In the genomic region with DNA sequence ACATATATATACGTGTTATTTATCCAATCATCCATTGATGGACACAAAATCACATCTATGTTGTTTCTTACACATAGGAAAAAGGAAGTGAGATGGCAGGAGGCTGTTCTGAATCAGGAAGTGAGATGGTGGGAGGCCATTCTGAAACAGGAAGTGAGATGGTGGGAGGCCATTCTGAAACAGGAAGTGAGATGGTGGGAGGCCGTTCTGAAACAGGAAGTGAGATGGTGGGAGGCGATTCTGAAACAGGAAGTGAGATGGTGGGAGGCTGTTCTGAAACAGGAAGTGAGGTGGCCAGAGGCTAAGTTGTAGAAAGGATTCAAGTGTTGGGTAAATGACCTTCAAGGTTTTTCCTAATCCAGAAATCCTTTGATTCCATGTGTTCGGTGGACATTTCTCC, we compare ENCODE assay signal across 1 cellular context.
TF ChIP-seq lines count a peak whose summit lies in the region.

No MANE protein-coding gene starts in this region.

TF ChIP-seq in GM23338, 12 proteins besides CTCF, POLR2A, EP300 and RAD21 (continued from another document):
- TF ChIP-seq, protein P1, sequence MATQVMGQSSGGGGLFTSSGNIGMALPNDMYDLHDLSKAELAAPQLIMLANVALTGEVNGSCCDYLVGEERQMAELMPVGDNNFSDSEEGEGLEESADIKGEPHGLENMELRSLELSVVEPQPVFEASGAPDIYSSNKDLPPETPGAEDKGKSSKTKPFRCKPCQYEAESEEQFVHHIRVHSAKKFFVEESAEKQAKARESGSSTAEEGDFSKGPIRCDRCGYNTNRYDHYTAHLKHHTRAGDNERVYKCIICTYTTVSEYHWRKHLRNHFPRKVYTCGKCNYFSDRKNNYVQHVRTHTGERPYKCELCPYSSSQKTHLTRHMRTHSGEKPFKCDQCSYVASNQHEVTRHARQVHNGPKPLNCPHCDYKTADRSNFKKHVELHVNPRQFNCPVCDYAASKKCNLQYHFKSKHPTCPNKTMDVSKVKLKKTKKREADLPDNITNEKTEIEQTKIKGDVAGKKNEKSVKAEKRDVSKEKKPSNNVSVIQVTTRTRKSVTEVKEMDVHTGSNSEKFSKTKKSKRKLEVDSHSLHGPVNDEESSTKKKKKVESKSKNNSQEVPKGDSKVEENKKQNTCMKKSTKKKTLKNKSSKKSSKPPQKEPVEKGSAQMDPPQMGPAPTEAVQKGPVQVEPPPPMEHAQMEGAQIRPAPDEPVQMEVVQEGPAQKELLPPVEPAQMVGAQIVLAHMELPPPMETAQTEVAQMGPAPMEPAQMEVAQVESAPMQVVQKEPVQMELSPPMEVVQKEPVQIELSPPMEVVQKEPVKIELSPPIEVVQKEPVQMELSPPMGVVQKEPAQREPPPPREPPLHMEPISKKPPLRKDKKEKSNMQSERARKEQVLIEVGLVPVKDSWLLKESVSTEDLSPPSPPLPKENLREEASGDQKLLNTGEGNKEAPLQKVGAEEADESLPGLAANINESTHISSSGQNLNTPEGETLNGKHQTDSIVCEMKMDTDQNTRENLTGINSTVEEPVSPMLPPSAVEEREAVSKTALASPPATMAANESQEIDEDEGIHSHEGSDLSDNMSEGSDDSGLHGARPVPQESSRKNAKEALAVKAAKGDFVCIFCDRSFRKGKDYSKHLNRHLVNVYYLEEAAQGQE (IDR thresholded peaks at IDR 0.05; ENCODE audit: unreplicated experiment) = no peak
- TF ChIP-seq EZH2phosphoT487 (IDR thresholded peaks at IDR 0.05; ENCODE audit: unreplicated experiment) (no peak), NANOG (IDR thresholded peaks at IDR 0.05; ENCODE audit: borderline replicate concordance) (no peak), JUNB (IDR thresholded peaks at IDR 0.05; ENCODE audit: unreplicated experiment) (no peak), CREB1 (CRISPR knock-in tag; IDR thresholded peaks at IDR 0.05; ENCODE audit: low read depth) (no peak), ZNF331 (CRISPR knock-in tag; IDR thresholded peaks at IDR 0.05; ENCODE audit: low read depth) (no peak), EZH2 (IDR thresholded peaks at IDR 0.05; ENCODE audit: low read depth, unreplicated experiment) (no peak), STAT1 (IDR thresholded peaks at IDR 0.05; ENCODE audit: unreplicated experiment) (no peak)
- TF ChIP-seq, protein P2, sequence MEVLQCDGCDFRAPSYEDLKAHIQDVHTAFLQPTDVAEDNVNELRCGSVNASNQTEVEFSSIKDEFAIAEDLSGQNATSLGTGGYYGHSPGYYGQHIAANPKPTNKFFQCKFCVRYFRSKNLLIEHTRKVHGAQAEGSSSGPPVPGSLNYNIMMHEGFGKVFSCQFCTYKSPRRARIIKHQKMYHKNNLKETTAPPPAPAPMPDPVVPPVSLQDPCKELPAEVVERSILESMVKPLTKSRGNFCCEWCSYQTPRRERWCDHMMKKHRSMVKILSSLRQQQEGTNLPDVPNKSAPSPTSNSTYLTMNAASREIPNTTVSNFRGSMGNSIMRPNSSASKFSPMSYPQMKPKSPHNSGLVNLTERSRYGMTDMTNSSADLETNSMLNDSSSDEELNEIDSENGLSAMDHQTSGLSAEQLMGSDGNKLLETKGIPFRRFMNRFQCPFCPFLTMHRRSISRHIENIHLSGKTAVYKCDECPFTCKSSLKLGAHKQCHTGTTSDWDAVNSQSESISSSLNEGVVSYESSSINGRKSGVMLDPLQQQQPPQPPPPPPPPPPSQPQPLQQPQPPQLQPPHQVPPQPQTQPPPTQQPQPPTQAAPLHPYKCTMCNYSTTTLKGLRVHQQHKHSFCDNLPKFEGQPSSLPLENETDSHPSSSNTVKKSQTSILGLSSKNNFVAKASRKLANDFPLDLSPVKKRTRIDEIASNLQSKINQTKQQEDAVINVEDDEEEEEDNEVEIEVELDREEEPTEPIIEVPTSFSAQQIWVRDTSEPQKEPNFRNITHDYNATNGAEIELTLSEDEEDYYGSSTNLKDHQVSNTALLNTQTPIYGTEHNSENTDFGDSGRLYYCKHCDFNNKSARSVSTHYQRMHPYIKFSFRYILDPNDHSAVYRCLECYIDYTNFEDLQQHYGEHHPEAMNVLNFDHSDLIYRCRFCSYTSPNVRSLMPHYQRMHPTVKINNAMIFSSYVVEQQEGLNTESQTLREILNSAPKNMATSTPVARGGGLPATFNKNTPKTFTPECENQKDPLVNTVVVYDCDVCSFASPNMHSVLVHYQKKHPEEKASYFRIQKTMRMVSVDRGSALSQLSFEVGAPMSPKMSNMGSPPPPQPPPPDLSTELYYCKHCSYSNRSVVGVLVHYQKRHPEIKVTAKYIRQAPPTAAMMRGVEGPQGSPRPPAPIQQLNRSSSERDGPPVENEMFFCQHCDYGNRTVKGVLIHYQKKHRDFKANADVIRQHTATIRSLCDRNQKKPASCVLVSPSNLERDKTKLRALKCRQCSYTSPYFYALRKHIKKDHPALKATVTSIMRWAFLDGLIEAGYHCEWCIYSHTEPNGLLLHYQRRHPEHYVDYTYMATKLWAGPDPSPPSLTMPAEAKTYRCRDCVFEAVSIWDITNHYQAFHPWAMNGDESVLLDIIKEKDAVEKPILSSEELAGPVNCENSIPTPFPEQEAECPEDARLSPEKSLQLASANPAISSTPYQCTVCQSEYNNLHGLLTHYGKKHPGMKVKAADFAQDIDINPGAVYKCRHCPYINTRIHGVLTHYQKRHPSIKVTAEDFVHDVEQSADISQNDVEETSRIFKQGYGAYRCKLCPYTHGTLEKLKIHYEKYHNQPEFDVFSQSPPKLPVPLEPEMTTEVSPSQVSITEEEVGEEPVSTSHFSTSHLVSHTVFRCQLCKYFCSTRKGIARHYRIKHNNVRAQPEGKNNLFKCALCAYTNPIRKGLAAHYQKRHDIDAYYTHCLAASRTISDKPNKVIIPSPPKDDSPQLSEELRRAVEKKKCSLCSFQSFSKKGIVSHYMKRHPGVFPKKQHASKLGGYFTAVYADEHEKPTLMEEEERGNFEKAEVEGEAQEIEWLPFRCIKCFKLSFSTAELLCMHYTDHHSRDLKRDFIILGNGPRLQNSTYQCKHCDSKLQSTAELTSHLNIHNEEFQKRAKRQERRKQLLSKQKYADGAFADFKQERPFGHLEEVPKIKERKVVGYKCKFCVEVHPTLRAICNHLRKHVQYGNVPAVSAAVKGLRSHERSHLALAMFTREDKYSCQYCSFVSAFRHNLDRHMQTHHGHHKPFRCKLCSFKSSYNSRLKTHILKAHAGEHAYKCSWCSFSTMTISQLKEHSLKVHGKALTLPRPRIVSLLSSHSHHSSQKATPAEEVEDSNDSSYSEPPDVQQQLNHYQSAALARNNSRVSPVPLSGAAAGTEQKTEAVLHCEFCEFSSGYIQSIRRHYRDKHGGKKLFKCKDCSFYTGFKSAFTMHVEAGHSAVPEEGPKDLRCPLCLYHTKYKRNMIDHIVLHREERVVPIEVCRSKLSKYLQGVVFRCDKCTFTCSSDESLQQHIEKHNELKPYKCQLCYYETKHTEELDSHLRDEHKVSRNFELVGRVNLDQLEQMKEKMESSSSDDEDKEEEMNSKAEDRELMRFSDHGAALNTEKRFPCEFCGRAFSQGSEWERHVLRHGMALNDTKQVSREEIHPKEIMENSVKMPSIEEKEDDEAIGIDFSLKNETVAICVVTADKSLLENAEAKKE (CRISPR knock-in tag; IDR thresholded peaks at IDR 0.05) = no peak
- TF ChIP-seq, protein P3, sequence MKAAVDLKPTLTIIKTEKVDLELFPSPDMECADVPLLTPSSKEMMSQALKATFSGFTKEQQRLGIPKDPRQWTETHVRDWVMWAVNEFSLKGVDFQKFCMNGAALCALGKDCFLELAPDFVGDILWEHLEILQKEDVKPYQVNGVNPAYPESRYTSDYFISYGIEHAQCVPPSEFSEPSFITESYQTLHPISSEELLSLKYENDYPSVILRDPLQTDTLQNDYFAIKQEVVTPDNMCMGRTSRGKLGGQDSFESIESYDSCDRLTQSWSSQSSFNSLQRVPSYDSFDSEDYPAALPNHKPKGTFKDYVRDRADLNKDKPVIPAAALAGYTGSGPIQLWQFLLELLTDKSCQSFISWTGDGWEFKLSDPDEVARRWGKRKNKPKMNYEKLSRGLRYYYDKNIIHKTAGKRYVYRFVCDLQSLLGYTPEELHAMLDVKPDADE (IDR thresholded peaks at IDR 0.05) = no peak
